ENCODE assay signal across 8 cellular contexts in the genomic region with DNA sequence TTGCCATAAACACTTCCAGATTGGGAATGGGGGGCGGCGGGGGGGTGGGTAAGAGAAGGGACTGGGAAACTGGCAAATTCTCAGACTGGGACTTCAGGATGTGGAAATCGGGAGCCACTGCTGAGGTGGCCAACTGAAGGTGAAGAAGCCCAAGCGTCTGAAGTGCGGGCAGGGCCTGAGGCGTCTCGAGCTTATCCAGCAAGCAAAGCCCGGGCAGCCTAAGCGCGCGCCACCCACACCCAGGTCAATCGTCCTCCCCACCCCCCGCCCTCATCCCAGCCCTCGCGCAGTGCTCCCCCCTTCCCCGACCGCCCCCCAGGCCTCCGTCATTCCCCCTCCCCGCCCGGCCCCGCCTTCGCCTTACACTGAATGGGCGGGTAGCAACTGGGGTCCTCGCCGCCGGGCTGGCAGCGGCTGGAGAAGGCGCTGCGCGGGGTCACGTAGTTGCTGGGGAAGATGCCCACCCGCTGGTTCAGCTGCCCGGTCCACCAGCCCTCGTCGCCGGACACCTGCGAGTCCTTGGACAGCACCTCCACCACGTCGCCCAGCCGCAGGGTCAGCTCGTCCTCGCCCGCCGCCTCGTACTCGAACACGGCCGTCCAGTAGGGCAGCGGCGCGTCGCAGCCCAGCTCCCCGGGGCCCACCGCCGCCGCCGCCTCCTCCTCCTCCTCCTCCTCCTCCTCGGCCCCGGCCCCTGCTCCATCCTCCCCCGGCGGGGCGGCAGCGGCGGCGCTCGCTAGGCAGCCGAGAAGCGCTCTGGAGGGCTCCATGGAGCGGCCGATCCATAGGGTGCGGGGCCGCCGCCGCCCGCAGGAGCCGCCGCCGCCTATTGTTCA. TPM values are rescaled to one million over a fixed set of nuclear protein-coding genes. Genes with fewer than 3 reads are reported as not detected.
DNase-seq lines count a peak whose midpoint lies in the region; ATAC-seq, FAIRE-seq and TF ChIP-seq lines count a peak whose summit lies in the region.

No MANE protein-coding gene starts in this region.

- H3K9ac ChIP-seq in astrocyte (ENCODE audit: low read length): peak overlapping the region; percentile 51

- H3K4me1 Mint-ChIP-seq in astrocyte (ENCODE audit: low read depth, unreplicated experiment): peaks cover 9% of the 10 kb centered on the region

- DNase-seq in astrocyte (ENCODE audit: low read depth) (no peak), islet precursor cell (peak; percentile 84)
- DNase-seq in stimulated activated CD4-positive, alpha-beta T cell treated with anti-CD3 and anti-CD28 coated beads, Interleukin-4, amount 100 ng/mL, for 24 hours: peak; percentile 29

- H2AFZ ChIP-seq in astrocyte (ENCODE audit: low read depth, low read length): peak overlapping the region; percentile 80

- peaks cover 11% of the 10 kb centered on the region for H3K27me3 ChIP-seq in astrocyte (ENCODE audit: insufficient read depth, low read length)

- H3K9me3 ChIP-seq in astrocyte (ENCODE audit: insufficient read depth, low read depth, low read length): no peaks in the 10 kb centered on the region

- no peak for TF ChIP-seq CTCF in 22Rv1 (IDR thresholded peaks at IDR 0.05)
- TF ChIP-seq CTCF in astrocyte (IDR thresholded peaks at IDR 0.05; ENCODE audit: insufficient read depth, low read depth, low read length): no peak

- no peaks in the 10 kb centered on the region for H3K79me2 ChIP-seq in astrocyte (ENCODE audit: insufficient read depth, low read length)

- ATAC-seq in GM19035 (IDR thresholded peaks at IDR 0.05; ENCODE audit: unreplicated experiment) (peak; percentile 8), HG03175 (IDR thresholded peaks at IDR 0.05; ENCODE audit: unreplicated experiment) (peak; percentile 19), SK-N-SH treated with all-trans-retinoic acid at 6 μM for 48 hours (peak; percentile 19), GM18519 (IDR thresholded peaks at IDR 0.05; ENCODE audit: low FRiP score, unreplicated experiment) (no peak)

- no peaks in the 10 kb centered on the region for H3K36me3 ChIP-seq in astrocyte (ENCODE audit: insufficient read depth, low read length)

- FAIRE-seq in astrocyte (lab: Jason Lieb, UNC): no peak

- peaks cover 10% of the 10 kb centered on the region for H3K4me1 ChIP-seq in astrocyte (ENCODE audit: insufficient read depth, low read length)

- H3K36me3 Mint-ChIP-seq in astrocyte (ENCODE audit: low read depth, unreplicated experiment): no peaks in the 10 kb centered on the region

- peak overlapping the region; percentile 92 for H3K4me3 Mint-ChIP-seq in astrocyte (ENCODE audit: unreplicated experiment)

- H4K20me1 ChIP-seq in astrocyte (ENCODE audit: insufficient read depth, low read length): peaks cover 13% of the 10 kb centered on the region

- H3K27me3 Mint-ChIP-seq in astrocyte (ENCODE audit: low read depth, unreplicated experiment): no peaks in the 10 kb centered on the region

- H3K4me3 ChIP-seq in astrocyte (ENCODE audit: insufficient read depth, low read depth, low read length): peak overlapping the region; percentile 64

- no peak overlapping the region for H3K27ac Mint-ChIP-seq in astrocyte (ENCODE audit: unreplicated experiment)

- H3K9me3 Mint-ChIP-seq in astrocyte (ENCODE audit: unreplicated experiment): no peaks in the 10 kb centered on the region

- H3K4me2 ChIP-seq in astrocyte (ENCODE audit: low read length): peak overlapping the region; percentile 94

- H3K27ac ChIP-seq in 22Rv1: peak overlapping the region; percentile 73
- no peak overlapping the region for H3K27ac ChIP-seq in astrocyte (ENCODE audit: low read depth, low read length)

TF ChIP-seq in SK-N-SH treated with all-trans-retinoic acid at 6 μM for 48 hours, 23 proteins besides CTCF, POLR2A, EP300 and RAD21:
- TF ChIP-seq TCF4 (CRISPR knock-in tag; IDR thresholded peaks at IDR 0.05; ENCODE audit: borderline replicate concordance): no peak
- TF ChIP-seq ZFP3 (CRISPR knock-in tag; IDR thresholded peaks at IDR 0.05): 0 out of 2 replicates have a peak, but pooled peaks have one; percentile 10

RNA-seq across cellular contexts. Expression of a gene that starts 0.7 kb away (rescaled TPM):
- 10.7 and 13.0 TPM in 2 replicates for total RNA-seq in astrocyte
